ENCODE assay signal across 8 cellular contexts in the genomic region with DNA sequence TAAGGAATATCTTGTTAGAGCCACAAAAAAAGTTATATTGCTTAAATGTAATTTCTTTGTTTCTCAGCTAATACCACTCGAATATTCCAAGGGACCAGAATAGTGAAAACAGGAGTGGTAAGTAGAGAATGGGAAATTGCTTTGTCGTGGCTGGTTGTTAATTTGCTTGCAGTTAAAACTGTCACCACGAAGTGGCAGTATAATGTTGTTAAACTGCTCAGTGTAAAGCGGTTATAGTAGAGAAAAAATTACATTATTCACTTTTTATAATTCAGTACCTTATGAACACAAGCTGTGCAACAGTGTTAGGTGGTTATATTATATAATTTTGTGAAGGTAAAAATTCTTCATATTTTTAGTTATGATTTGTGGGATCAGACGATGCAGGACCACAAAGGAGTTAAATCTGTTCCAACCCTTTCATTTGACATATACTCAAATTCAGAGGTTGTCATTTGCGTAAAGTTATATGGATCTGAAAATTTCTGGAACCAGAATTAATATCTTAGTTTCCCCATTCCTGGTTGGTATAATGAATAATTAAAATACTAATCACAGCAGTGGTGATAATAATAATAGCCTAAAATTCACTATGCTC.
DNase-seq lines count a peak whose midpoint lies in the region; ATAC-seq and TF ChIP-seq lines count a peak whose summit lies in the region.

No MANE protein-coding gene starts in this region.

- TF ChIP-seq POLR2A in esophagus squamous epithelium (IDR thresholded peaks at IDR 0.05) (no peak), prostate gland (IDR thresholded peaks at IDR 0.05) (no peak)

- no peak overlapping the region for H3K9ac ChIP-seq in PC-3 (ENCODE audit: low read length)

- H3F3A ChIP-seq in PC-3 (ENCODE audit: low read length, unreplicated experiment), result no peaks in the 10 kb centered on the region

- H3K27me3 Mint-ChIP-seq in activated CD4-positive, alpha-beta T cell treated with anti-CD3 and anti-CD28 coated beads for 36 hours, result no peaks in the 10 kb centered on the region

- H3K27ac Mint-ChIP-seq in activated CD4-positive, alpha-beta T cell treated with anti-CD3 and anti-CD28 coated beads for 36 hours, result no peak overlapping the region

- H2AFZ ChIP-seq in PC-3 (ENCODE audit: low read length), result no peak overlapping the region

- TF ChIP-seq CTCF in PC-3 (conservative IDR thresholded peaks at IDR 0.05; ENCODE audit: low read depth, low read length) (peak; percentile 72), esophagus squamous epithelium (IDR thresholded peaks at IDR 0.05) (peak in 4 of 6 experiments; percentile 41 to 71 (median 48)), prostate gland (IDR thresholded peaks at IDR 0.05) (peak in 3 of 4 experiments; percentile 48 to 67 (median 62))

- no peaks in the 10 kb centered on the region for H3K4me1 Mint-ChIP-seq in activated CD4-positive, alpha-beta T cell treated with anti-CD3 and anti-CD28 coated beads for 36 hours

- H3K27me3 ChIP-seq in PC-3 (ENCODE audit: low read length), result no peaks in the 10 kb centered on the region
- H3K27me3 ChIP-seq in esophagus squamous epithelium, result no peaks in the 10 kb centered on the region
- no peaks in the 10 kb centered on the region for H3K27me3 ChIP-seq in prostate gland (replicated peaks; ENCODE audit: insufficient read depth)

- H3K4me1 ChIP-seq in PC-3 (ENCODE audit: insufficient read depth, low read length), result no peaks in the 10 kb centered on the region
- no peaks in the 10 kb centered on the region for H3K4me1 ChIP-seq in esophagus squamous epithelium
- H3K4me1 ChIP-seq in prostate gland (replicated peaks), result no peaks in the 10 kb centered on the region

- H3K9me3 ChIP-seq in PC-3 (ENCODE audit: low read length) (no peaks in the 10 kb centered on the region), esophagus squamous epithelium (no peaks in the 10 kb centered on the region), prostate gland (no peaks in the 10 kb centered on the region)

- WGBS in esophagus squamous epithelium, 2 donors, result 36 to 39% methylated on average over 6 of the region's 6 CpGs
- WGBS in prostate gland, result 36% methylated on average over 6 of the region's 6 CpGs

- CTCF ChIA-PET in PC-3 (lab: Charles Lee), result interaction anchor here (0.5 kb wide), 1 partner anchor 356 kb away, joined by 3 read pairs; no protein-coding TSS in a partner anchor
- CTCF ChIA-PET in activated CD4-positive, alpha-beta T cell treated with anti-CD3 and anti-CD28 coated beads for 36 hours (lab: Charles Lee), result interaction anchor here (0.5 to 1.0 kb wide), 5 partner anchors 8 to 353 kb away, joined by 3 to 4 read pairs (median 3); no protein-coding TSS in a partner anchor

- no TSS peak for BruUV-seq in PC-3 (replicated peaks; lab: Mats Ljungman, UMichigan)

- no peak overlapping the region for H3K4me2 ChIP-seq in PC-3 (ENCODE audit: low read length)

- peak; percentile 81 for ATAC-seq in PC-3
- no peak for ATAC-seq in HG03039 (IDR thresholded peaks at IDR 0.05; ENCODE audit: unreplicated experiment)
- ATAC-seq in activated CD4-positive, alpha-beta T cell treated with anti-CD3 and anti-CD28 coated beads for 36 hours, result no peak

- no peaks in the 10 kb centered on the region for H3K36me3 Mint-ChIP-seq in activated CD4-positive, alpha-beta T cell treated with anti-CD3 and anti-CD28 coated beads for 36 hours (ENCODE audit: low read depth)

- H3K4me3 ChIP-seq in PC-3 (ENCODE audit: low read length) (no peak overlapping the region), esophagus squamous epithelium (no peak overlapping the region), prostate gland (no peak overlapping the region)

- no peaks in the 10 kb centered on the region for H4K20me1 ChIP-seq in PC-3 (ENCODE audit: low read length)

- no peaks in the 10 kb centered on the region for H3K9me3 Mint-ChIP-seq in activated CD4-positive, alpha-beta T cell treated with anti-CD3 and anti-CD28 coated beads for 36 hours (ENCODE audit: low read depth)

- H3K9me2 ChIP-seq in PC-3 (replicated peaks; ENCODE audit: low read length), result no peaks in the 10 kb centered on the region

- H3K27ac ChIP-seq in PC-3 (ENCODE audit: low read length), result no peak overlapping the region
- H3K27ac ChIP-seq in esophagus squamous epithelium, result no peak overlapping the region
- no peak overlapping the region for H3K27ac ChIP-seq in prostate gland

- POLR2A ChIA-PET in PC-3 (lab: Charles Lee; ENCODE audit: unreplicated experiment), result no interaction called here
- POLR2A ChIA-PET in activated CD4-positive, alpha-beta T cell treated with anti-CD3 and anti-CD28 coated beads for 36 hours (lab: Charles Lee), result no interaction called here

- H3K36me3 ChIP-seq in PC-3 (ENCODE audit: low read depth, low read length) (no peaks in the 10 kb centered on the region), esophagus squamous epithelium (peaks cover 0 to 13% (median 0%) of the 10 kb centered on the region in 3 donors), prostate gland (no peaks in the 10 kb centered on the region)

- intact Hi-C loops in PC-3 (cut with micrococcal nuclease), result loop anchor here (1.0 kb wide), 2 partner anchors 111 to 359 kb away; no protein-coding TSS in a partner anchor
- intact Hi-C loops in esophagus squamous epithelium (cut with DNase I), result loop anchor here (10.0 kb wide), 1 partner anchor 353 kb away; no protein-coding TSS in a partner anchor
- intact Hi-C loops in prostate gland (cut with DNase I), result no loop called here
- intact Hi-C loops in activated CD4-positive, alpha-beta T cell treated with anti-CD3 and anti-CD28 coated beads for 36 hours (cut with DNase I, micrococcal nuclease), result loop anchor here (2.0 to 5.0 kb wide), 4 partner anchors 356 to 1616 kb away; partner anchors contain the start of gene C3orf49 (in 1 of the 2)

- H3K79me2 ChIP-seq in PC-3 (ENCODE audit: low read length), result no peaks in the 10 kb centered on the region

- DNase-seq in CD1c-positive myeloid dendritic cell (ENCODE audit: extremely low spot score) (peak; percentile 10), HCEC 1CT (peak; percentile 17), PC-3 (peak; percentile 56), esophagus squamous epithelium (lab: John Stamatoyannopoulos, UW) (no peak), prostate gland (ENCODE audit: low spot score) (no peak), GF-D8 (lab: John Stamatoyannopoulos, UW) (no peak)
- no peak for DNase-seq in activated CD4-positive, alpha-beta T cell treated with anti-CD3 and anti-CD28 coated beads for 36 hours

- no peak overlapping the region for H3K4me3 Mint-ChIP-seq in activated CD4-positive, alpha-beta T cell treated with anti-CD3 and anti-CD28 coated beads for 36 hours

Comparison
In these comparisons a context has a peak if more than half of its experiments do, and no peak if none do; other contexts are left out.
1. DNase-seq: peak in CD1c-positive myeloid dendritic cell (single experiment), HCEC 1CT (single experiment) and PC-3 (single experiment); none in esophagus squamous epithelium (single experiment), prostate gland (single experiment), activated CD4-positive, alpha-beta T cell treated with anti-CD3 and anti-CD28 coated beads for 36 hours (single experiment) and GF-D8 (single experiment).
2. Peak in every context shown above with its lines, with median percentiles within 50 percentile points of each other: CTCF ChIP-seq.